ENCODE assay signal across 29 cellular contexts in the genomic region with DNA sequence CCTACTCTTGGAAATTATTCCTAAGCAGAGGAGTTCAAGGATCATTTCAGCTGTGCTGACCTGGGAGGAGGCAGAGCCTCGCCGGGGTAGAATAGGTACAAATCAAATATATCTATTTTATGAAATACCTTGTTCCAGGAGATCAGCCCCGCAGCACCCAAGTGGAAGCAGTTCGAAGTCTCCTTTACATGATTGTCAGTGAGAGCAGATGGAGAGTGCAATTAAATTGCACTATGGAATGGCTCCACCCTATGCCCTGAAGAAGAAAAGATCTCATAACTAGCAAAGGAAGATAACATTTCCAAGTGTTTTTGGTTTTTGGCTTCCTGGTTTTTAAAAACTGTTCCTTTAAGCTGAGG.
"Had no signal": no experiment of that assay in that cellular context is flagged by ENCODE, and none has a peak within 500 bp of the region (broad histone marks: within the 10 kb centered on the region; RNA-seq: fewer than 3 reads in every experiment).

No MANE protein-coding gene starts in this region.

- DNase-seq: activated CD4-positive, alpha-beta memory T cell treated with anti-CD3 and anti-CD28 coated beads, Interleukin-2, amount 10 ng/mL, durations not matched to agents 7 days and 5 days; activated CD4-positive, alpha-beta T cell treated with anti-CD3 and anti-CD28 coated beads for 1 hour; activated CD4-positive, alpha-beta T cell treated with anti-CD3 and anti-CD28 coated beads, Interleukin-2, amount 10 ng/mL, durations not matched to agents 7 days and 5 days; activated CD8-positive, alpha-beta memory T cell treated with anti-CD3 and anti-CD28 coated beads, Interleukin-2, amount 10 ng/mL, durations not matched to agents 7 days and 5 days; activated naive CD8-positive, alpha-beta T cell treated with anti-CD3 and anti-CD28 coated beads, Interleukin-2, amount 50 U/mL, for 24 hours; activated T-cell treated with anti-CD3 and anti-CD28 coated beads, Interleukin-2, amount 50 U/mL, for 48 hours; amygdala; foreskin fibroblast; hippocampal formation; left cardiac atrium; mammary epithelial cell; naive B cell; ovary; stimulated activated CD4-positive, alpha-beta T cell treated with anti-CD3 and anti-CD28 coated beads, Interleukin-12 subunit alpha, Interleukin-12 subunit beta, amount 100 ng/mL, for 4 hours; stimulated activated CD4-positive, alpha-beta T cell treated with anti-CD3 and anti-CD28 coated beads, Interleukin-4, amount 100 ng/mL, for 1 hour; stimulated activated naive CD8-positive, alpha-beta T cell treated with anti-CD3 and anti-CD28 coated beads, Interleukin-15, Interleukin-2, amounts not matched to agents 100 U/mL and 50 U/mL, for 24 hours; testis had no signal

- H3K4me3 ChIP-seq: ovary, prostate gland, testis, transverse colon had no signal

- H3K4me1 ChIP-seq: prostate gland had no signal

- H3K4me1 Mint-ChIP-seq: endodermal cell had no signal

- H3K9me3 Mint-ChIP-seq: activated CD4-positive, alpha-beta memory T cell treated with anti-CD3 and anti-CD28 coated beads, Interleukin-2, amount 10 ng/mL, durations not matched to agents 7 days and 5 days; activated CD4-positive, alpha-beta T cell treated with anti-CD3 and anti-CD28 coated beads, Interleukin-2, amount 10 ng/mL, durations not matched to agents 7 days and 5 days; activated naive CD4-positive, alpha-beta T cell treated with anti-CD3 and anti-CD28 coated beads, Interleukin-2, amount 50 U/mL, for 24 hours; activated naive CD8-positive, alpha-beta T cell treated with anti-CD3 and anti-CD28 coated beads, Interleukin-2, amount 50 U/mL, for 24 hours; activated T-helper 2 cell treated with anti-CD3 and anti-CD28 coated beads, Interferon-gamma antibody, Interleukin-2, Interleukin-4, amounts not matched to agents 10 μg/mL and 5 μg/mL and 100 μg/mL, durations not matched to agents 14 hours and 24 hours and 36 hours; central memory CD8-positive, alpha-beta T cell; dendritic cell treated with granulocyte-macrophage colony-stimulating factor and Interleukin-4, amounts not matched to agents 40 ng/mL and 50 ng/mL, for 4 days; naive B cell had no signal

- H3K27me3 ChIP-seq: ovary, testis, transverse colon had no signal

- H3K27me3 Mint-ChIP-seq: activated CD4-positive, alpha-beta T cell treated with anti-CD3 and anti-CD28 coated beads, Interleukin-2, amount 10 ng/mL, durations not matched to agents 7 days and 5 days; activated CD8-positive, alpha-beta memory T cell treated with anti-CD3 and anti-CD28 coated beads, Interleukin-2, amount 10 ng/mL, durations not matched to agents 7 days and 5 days; activated naive CD4-positive, alpha-beta T cell treated with anti-CD3 and anti-CD28 coated beads, Interleukin-2, amount 50 U/mL, for 24 hours; activated naive CD8-positive, alpha-beta T cell treated with anti-CD3 and anti-CD28 coated beads, Interleukin-2, amount 50 U/mL, for 24 hours; central memory CD8-positive, alpha-beta T cell; naive B cell had no signal

- H3K9me3 ChIP-seq: ovary, prostate gland, testis, transverse colon had no signal

- H3K4me3 Mint-ChIP-seq: activated CD4-positive, alpha-beta memory T cell treated with anti-CD3 and anti-CD28 coated beads, Interleukin-2, amount 10 ng/mL, durations not matched to agents 7 days and 5 days; activated CD4-positive, alpha-beta T cell treated with anti-CD3 and anti-CD28 coated beads, Interleukin-2, amount 10 ng/mL, durations not matched to agents 7 days and 5 days; activated CD8-positive, alpha-beta memory T cell treated with anti-CD3 and anti-CD28 coated beads, Interleukin-2, amount 10 ng/mL, durations not matched to agents 7 days and 5 days; activated naive CD4-positive, alpha-beta T cell treated with anti-CD3 and anti-CD28 coated beads, Interleukin-2, amount 50 U/mL, for 24 hours; activated naive CD8-positive, alpha-beta T cell treated with anti-CD3 and anti-CD28 coated beads, Interleukin-2, amount 50 U/mL, for 24 hours; central memory CD8-positive, alpha-beta T cell; dendritic cell treated with granulocyte-macrophage colony-stimulating factor and Interleukin-4, amounts not matched to agents 40 ng/mL and 50 ng/mL, for 4 days; endodermal cell; nephron progenitor cell had no signal

- H3K36me3 ChIP-seq: ovary, prostate gland, transverse colon had no signal

- H3K27ac Mint-ChIP-seq: activated CD4-positive, alpha-beta memory T cell treated with anti-CD3 and anti-CD28 coated beads, Interleukin-2, amount 10 ng/mL, durations not matched to agents 7 days and 5 days; activated CD4-positive, alpha-beta T cell treated with anti-CD3 and anti-CD28 coated beads, Interleukin-2, amount 10 ng/mL, durations not matched to agents 7 days and 5 days; activated CD8-positive, alpha-beta memory T cell treated with anti-CD3 and anti-CD28 coated beads, Interleukin-2, amount 10 ng/mL, durations not matched to agents 7 days and 5 days; activated naive CD4-positive, alpha-beta T cell treated with anti-CD3 and anti-CD28 coated beads, Interleukin-2, amount 50 U/mL, for 24 hours; activated naive CD8-positive, alpha-beta T cell treated with anti-CD3 and anti-CD28 coated beads, Interleukin-2, amount 50 U/mL, for 24 hours; activated T-helper 2 cell treated with anti-CD3 and anti-CD28 coated beads, Interferon-gamma antibody, Interleukin-2, Interleukin-4, amounts not matched to agents 10 μg/mL and 5 μg/mL and 100 μg/mL, durations not matched to agents 14 hours and 24 hours and 36 hours; dendritic cell treated with granulocyte-macrophage colony-stimulating factor and Interleukin-4, amounts not matched to agents 40 ng/mL and 50 ng/mL, for 4 days; endodermal cell had no signal

- H3K27ac ChIP-seq: ovary, prostate gland, testis, VCaP had no signal

- ATAC-seq: activated CD8-positive, alpha-beta memory T cell treated with anti-CD3 and anti-CD28 coated beads, Interleukin-2, amount 10 ng/mL, durations not matched to agents 7 days and 5 days; activated naive CD8-positive, alpha-beta T cell treated with anti-CD3 and anti-CD28 coated beads, Interleukin-2, amount 50 U/mL, for 24 hours; esophagus mucosa; left cardiac atrium; stimulated activated naive CD8-positive, alpha-beta T cell treated with anti-CD3 and anti-CD28 coated beads, Interleukin-15, Interleukin-2, amounts not matched to agents 100 U/mL and 50 U/mL, for 24 hours had no signal

- FAIRE-seq: bronchial epithelial cell, keratinocyte had no signal

- H3K36me3 Mint-ChIP-seq: naive B cell had no signal
